ENCODE assay signal across 25 cellular contexts in the genomic region with DNA sequence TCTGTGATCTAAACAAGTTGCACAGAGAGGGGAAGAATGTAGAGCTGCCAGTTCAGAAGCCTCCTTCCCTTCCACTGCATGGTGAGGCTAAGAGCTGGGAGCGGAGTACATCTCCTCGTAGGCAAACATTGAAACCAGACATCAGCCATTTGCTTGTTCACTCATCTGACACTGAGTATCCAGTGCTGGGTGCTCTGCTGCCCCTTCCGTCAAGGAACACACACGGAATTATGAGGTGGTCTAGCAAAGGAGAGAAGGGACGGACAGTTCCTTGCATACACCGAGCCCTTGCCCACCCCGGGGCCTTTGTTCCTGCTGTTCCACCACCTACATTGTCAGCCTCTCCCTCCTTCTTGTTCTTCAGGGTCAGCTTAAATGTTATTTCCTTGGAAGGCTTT. TPM values are rescaled to one million over a fixed set of nuclear protein-coding genes. Genes with fewer than 3 reads are reported as not detected.
DNase-seq lines count a peak whose midpoint lies in the region; TF ChIP-seq lines count a peak whose summit lies in the region.
"Had no signal": no experiment of that assay in that cellular context is flagged by ENCODE, and none has a peak within 500 bp of the region (broad histone marks: within the 10 kb centered on the region; RNA-seq: fewer than 3 reads in every experiment).

No MANE protein-coding gene starts in this region.

- no peak overlapping the region for H4K91ac ChIP-seq in neuronal stem cell (ENCODE audit: low read depth, low read length, poor library complexity)

- dilution Hi-C loops in mammary epithelial cell (cut with HindIII; ENCODE audit: low sequenced_read_pairs): loop anchor here (25.0 kb wide), 1 partner anchor 704 kb away; no protein-coding TSS in a partner anchor

- H2BK15ac ChIP-seq in neuronal stem cell (ENCODE audit: low read length): no peak overlapping the region

- H2BK120ac ChIP-seq in neuronal stem cell (ENCODE audit: low read depth, low read length): no peak overlapping the region

- H3K4me3 Mint-ChIP-seq in MCF 10A (ENCODE audit: unreplicated experiment): no peak overlapping the region
- H3K4me3 Mint-ChIP-seq: activated B cell treated with CpG ODN at 0.5 μM for 24 hours; activated CD4-positive, alpha-beta T cell treated with anti-CD3 and anti-CD28 coated beads, Interleukin-2, amount 10 ng/mL, durations not matched to agents 7 days and 5 days; activated naive CD4-positive, alpha-beta T cell treated with anti-CD3 and anti-CD28 coated beads, Interleukin-2, amount 50 U/mL, for 24 hours; CD14-positive monocyte; T-helper 1 cell treated with Interleukin-12 subunit alpha and Interleukin-12 subunit beta and Interleukin-4 antibody, amounts not matched to agents 30 μg/mL and 1 μg/mL, for 36 hours had no signal

- H3K9me3 ChIP-seq in mammary epithelial cell (replicated peaks; ENCODE audit: insufficient read depth, low read length): no peaks in the 10 kb centered on the region
- no peaks in the 10 kb centered on the region for H3K9me3 ChIP-seq in neuronal stem cell (replicated peaks in 1 of 2; ENCODE audit: control insufficient read depth in 2 of 2, insufficient read depth in 1 of 2, low read depth in 1 of 2, low read length in 2 of 2)
- H3K9me3 ChIP-seq in tibial artery: no peaks in the 10 kb centered on the region
- H3K9me3 ChIP-seq: Caco-2, lower lobe of right lung, mucosa of descending colon, SK-N-SH had no signal

- H3K4me1 ChIP-seq in mammary epithelial cell (ENCODE audit: insufficient read depth, low read length) (peaks cover 53% of the 10 kb centered on the region), neuronal stem cell (ENCODE audit: control insufficient read depth in 2 of 2, insufficient read depth in 1 of 2, low read depth in 1 of 2, low read length in 2 of 2) (peaks cover 1 to 2% of the 10 kb centered on the region in 2 donors), tibial artery (peaks cover 4 to 89% (median 50%) of the 10 kb centered on the region in 4 donors)

- peak overlapping the region; percentile 97 for H3K27ac Mint-ChIP-seq in MCF 10A (ENCODE audit: low read depth, unreplicated experiment)
- H3K27ac Mint-ChIP-seq: activated B cell treated with CpG ODN at 0.5 μM for 24 hours; activated CD4-positive, alpha-beta T cell treated with anti-CD3 and anti-CD28 coated beads, Interleukin-2, amount 10 ng/mL, durations not matched to agents 7 days and 5 days; activated naive CD4-positive, alpha-beta T cell treated with anti-CD3 and anti-CD28 coated beads, Interleukin-2, amount 50 U/mL, for 24 hours; T-helper 1 cell treated with Interleukin-12 subunit alpha and Interleukin-12 subunit beta and Interleukin-4 antibody, amounts not matched to agents 30 μg/mL and 1 μg/mL, for 36 hours had no signal

- no peaks in the 10 kb centered on the region for H3K36me3 ChIP-seq in mammary epithelial cell (ENCODE audit: insufficient read depth, low read length)
- no peaks in the 10 kb centered on the region for H3K36me3 ChIP-seq in neuronal stem cell (replicated peaks in 1 of 2; ENCODE audit: control insufficient read depth in 2 of 2, insufficient read depth in 2 of 2, low read length in 2 of 2)
- no peaks in the 10 kb centered on the region for H3K36me3 ChIP-seq in tibial artery
- H3K36me3 ChIP-seq: lower lobe of right lung had no signal

- H3K27ac ChIP-seq in mammary epithelial cell (ENCODE audit: insufficient read depth, low read depth, low read length): no peak overlapping the region
- peak overlapping the region; percentile 63 for H3K27ac ChIP-seq in cingulate gyrus (ENCODE audit: low read depth, low read length)
- H3K27ac ChIP-seq in neuronal stem cell (replicated peaks; ENCODE audit: low read length): no peak overlapping the region
- peak overlapping the region; percentile 94 to 97 for H3K27ac ChIP-seq in tibial artery
- H3K27ac ChIP-seq: epithelial cell of prostate, lower lobe of right lung had no signal

- no peak overlapping the region for H2AFZ ChIP-seq in mammary epithelial cell (ENCODE audit: low read depth, low read length)
- H2AFZ ChIP-seq in neuronal stem cell (ENCODE audit: low read length): no peak overlapping the region

- POLR2A ChIA-PET in MCF 10A (lab: Yijun Ruan, JAX): interaction anchor here (0.7 to 5.0 kb wide), 14 partner anchors 9 to 1043 kb away, joined by 3 to 44 read pairs (median 3); a partner anchor contains a TSS

- no peaks in the 10 kb centered on the region for H3K79me2 ChIP-seq in mammary epithelial cell (ENCODE audit: insufficient read depth, low read length)

- no peaks in the 10 kb centered on the region for H3K27me3 Mint-ChIP-seq in MCF 10A (ENCODE audit: insufficient read depth, unreplicated experiment)
- H3K27me3 Mint-ChIP-seq: activated naive CD4-positive, alpha-beta T cell treated with anti-CD3 and anti-CD28 coated beads, Interleukin-2, amount 50 U/mL, for 24 hours had no signal

- H3K4ac ChIP-seq in neuronal stem cell (ENCODE audit: low read length): no peak overlapping the region

- WGBS in mammary epithelial cell (ENCODE audit: low coverage, missing lambda C conversion rate): 93% methylated on average over 7 of the region's 7 CpGs
- no CpG with 5 or more reads among the region's 7 CpGs for WGBS in neuronal stem cell (ENCODE audit: extremely low coverage in 2 of 2, insufficient read length in 2 of 2, insufficient replicate concordance in 1 of 2), 2 donors

- in situ Hi-C loops in mammary epithelial cell (cut with MboI; ENCODE audit: low sequenced_read_pairs in 2 of 2): loop anchor here in 1 of 2 donors (10.0 kb wide), 1 partner anchor 697 kb away; no protein-coding TSS in a partner anchor

- H3K9ac ChIP-seq in mammary epithelial cell (ENCODE audit: insufficient read depth, low read length) (no peak overlapping the region), neuronal stem cell (ENCODE audit: low read depth, low read length, poor library complexity) (no peak overlapping the region)
- H3K9ac ChIP-seq: SK-N-SH had no signal

- H4K20me1 ChIP-seq in mammary epithelial cell (ENCODE audit: insufficient read depth, low read length): no peaks in the 10 kb centered on the region

- H4K8ac ChIP-seq in neuronal stem cell (ENCODE audit: low read depth, low read length): no peak overlapping the region

- intact Hi-C loops in MCF 10A (cut with micrococcal nuclease) (loop anchor here (5.0 to 10.0 kb wide), 3 partner anchors 184 to 1047 kb away; a partner anchor contains a TSS), mammary epithelial cell (cut with micrococcal nuclease) (loop anchor here (5.0 to 10.0 kb wide), 3 partner anchors 444 to 1047 kb away; a partner anchor contains a TSS), tibial artery (cut with DNase I; ENCODE audit: low total_unique reads) (loop anchor here (5.0 kb wide), 1 partner anchor 924 kb away; no protein-coding TSS in a partner anchor)

- H2AK5ac ChIP-seq in neuronal stem cell (ENCODE audit: low read depth, low read length): peak overlapping the region; percentile 17

- TF ChIP-seq CTCF in MCF 10A (IDR thresholded peaks at IDR 0.05; ENCODE audit: unreplicated experiment) (no peak), mammary epithelial cell (conservative IDR thresholded peaks at IDR 0.05 in 1 of 2, IDR thresholded peaks at IDR 0.05 in 1 of 2; ENCODE audit: extremely low read depth in 1 of 2, insufficient read depth in 1 of 2, low read depth in 1 of 2, low read length in 2 of 2) (no peak), tibial artery (IDR thresholded peaks at IDR 0.05) (no peak)

- no TSS peak for BruUV-seq in MCF 10A (replicated peaks; lab: Mats Ljungman, UMichigan)
- BruUV-seq in mammary epithelial cell (replicated peaks; lab: Mats Ljungman, UMichigan): no TSS peak

- H3K18ac ChIP-seq in neuronal stem cell (ENCODE audit: low read length): no peak overlapping the region

- H3K4me3 ChIP-seq in mammary epithelial cell (replicated peaks in 1 of 3; ENCODE audit: insufficient read depth in 1 of 3, low read depth in 2 of 3, low read length in 3 of 3) (no peak overlapping the region), neuronal stem cell (ENCODE audit: low read length in 2 of 2) (no peak overlapping the region), tibial artery (no peak overlapping the region)
- H3K4me3 ChIP-seq: lower lobe of right lung, mucosa of descending colon had no signal

- no peak for DNase-seq in MCF 10A (ENCODE audit: unreplicated experiment)
- DNase-seq in mammary epithelial cell: no peak
- DNase-seq in neuronal stem cell (ENCODE audit: low spot score): no peak
- DNase-seq in tibial artery: no peak
- no peak for DNase-seq in NK-92 treated with Interleukin-12 subunit alpha and Interleukin-12 subunit beta, amount 100 ng/mL, for 24 hours (lab: John Stamatoyannopoulos, UW)
- no peak for DNase-seq in Kasumi-1 (lab: John Stamatoyannopoulos, UW)
- DNase-seq in NCI-H1417 (lab: John Stamatoyannopoulos, UW): no peak
- DNase-seq: activated B cell treated with CpG ODN at 0.5 μM for 24 hours; activated CD4-positive, alpha-beta T cell treated with anti-CD3 and anti-CD28 coated beads, Interleukin-2, amount 10 ng/mL, durations not matched to agents 7 days and 5 days; amygdala; Caco-2; cortex of kidney; effector memory CD4-positive, alpha-beta T cell; lower lobe of right lung; mucosa of descending colon; NCI-H1105 treated with DMSO at 0.1 percent for 48 hours; NCI-H1930; NCI-H526; SK-N-SH; stimulated activated CD4-positive, alpha-beta T cell treated with anti-CD3 and anti-CD28 coated beads, Interleukin-4, amount 100 ng/mL, for 1 hour had no signal

- H2BK5ac ChIP-seq in neuronal stem cell (ENCODE audit: low read length): no peak overlapping the region

- H3K4me2 ChIP-seq in mammary epithelial cell (ENCODE audit: insufficient read depth, low read depth, low read length): no peak overlapping the region
- no peak overlapping the region for H3K4me2 ChIP-seq in neuronal stem cell (ENCODE audit: insufficient read depth, low read length, poor library complexity, severe bottlenecking)
- H3K4me2 ChIP-seq: SK-N-SH had no signal

- H3K4me1 Mint-ChIP-seq in MCF 10A (ENCODE audit: insufficient read depth, unreplicated experiment): peaks cover 57% of the 10 kb centered on the region

- H3K9me3 Mint-ChIP-seq in MCF 10A (ENCODE audit: unreplicated experiment): no peaks in the 10 kb centered on the region
- H3K9me3 Mint-ChIP-seq: activated B cell treated with CpG ODN at 0.5 μM for 24 hours; activated CD4-positive, alpha-beta T cell treated with anti-CD3 and anti-CD28 coated beads, Interleukin-2, amount 10 ng/mL, durations not matched to agents 7 days and 5 days; activated naive CD4-positive, alpha-beta T cell treated with anti-CD3 and anti-CD28 coated beads, Interleukin-2, amount 50 U/mL, for 24 hours; T-helper 1 cell treated with Interleukin-12 subunit alpha and Interleukin-12 subunit beta and Interleukin-4 antibody, amounts not matched to agents 30 μg/mL and 1 μg/mL, for 36 hours had no signal

- H2BK12ac ChIP-seq in neuronal stem cell (ENCODE audit: low read length): no peak overlapping the region

- CTCF ChIA-PET in MCF 10A (lab: Yijun Ruan, JAX) (interaction anchor here (0.8 to 2.6 kb wide), 3 partner anchors 8 to 47 kb away, joined by 3 to 10 read pairs (median 3); no protein-coding TSS in a partner anchor), mammary epithelial cell (lab: Charles Lee; ENCODE audit: low non-redundant PET) (no interaction called here)

- no peaks in the 10 kb centered on the region for H3K36me3 Mint-ChIP-seq in MCF 10A (ENCODE audit: insufficient read depth, unreplicated experiment)
- H3K36me3 Mint-ChIP-seq: activated naive CD4-positive, alpha-beta T cell treated with anti-CD3 and anti-CD28 coated beads, Interleukin-2, amount 50 U/mL, for 24 hours; CD14-positive monocyte had no signal

- H3K23ac ChIP-seq in neuronal stem cell (ENCODE audit: low read depth, low read length, poor library complexity): no peak overlapping the region

- no peak overlapping the region for H3K14ac ChIP-seq in neuronal stem cell (ENCODE audit: low read length)

- no peaks in the 10 kb centered on the region for H3K27me3 ChIP-seq in mammary epithelial cell (ENCODE audit: insufficient read depth, low read length)
- peaks cover 0 to 34% (median 0%) of the 10 kb centered on the region in 3 experiments for H3K27me3 ChIP-seq in neuronal stem cell (ENCODE audit: control insufficient read depth in 3 of 3, insufficient read depth in 3 of 3, low read depth in 1 of 3, low read length in 3 of 3)
- H3K27me3 ChIP-seq in tibial artery: no peaks in the 10 kb centered on the region

- no peaks in the 10 kb centered on the region for H3K79me1 ChIP-seq in neuronal stem cell (ENCODE audit: low read depth, low read length)

RNA-seq across cellular contexts. Expression of a gene that starts 44.6 kb away (rescaled TPM):
- 24.3 and 27.2 TPM in 2 replicates for total RNA-seq in MCF 10A (2022)
- 10 to 100 TPM; 23.8 to 26.1 TPM for total RNA-seq in mammary epithelial cell
- polyA plus RNA-seq in mammary epithelial cell: 10.9 TPM
- polyA minus RNA-seq in mammary epithelial cell: 5.4 TPM
- 19.7 TPM for polyA plus RNA-seq in neuronal stem cell (2013, experiment 1 of 2)
- polyA plus RNA-seq in neuronal stem cell (2013, experiment 2 of 2): 19.8 TPM

RNA-seq across cellular contexts. Expression of a gene that starts 44.8 kb away (rescaled TPM):
- total RNA-seq in MCF 10A (2022) (36.4 and 40.8 TPM in 2 replicates), mammary epithelial cell (10 to 100 TPM; 31.2 to 46.2 TPM)
- 28.8 TPM for polyA plus RNA-seq in mammary epithelial cell
- polyA minus RNA-seq in mammary epithelial cell: 13.9 TPM
- 22.5 TPM for polyA plus RNA-seq in neuronal stem cell (2013, experiment 1 of 2)
- 22.3 TPM for polyA plus RNA-seq in neuronal stem cell (2013, experiment 2 of 2)

Comparison
In these comparisons a context has a peak if more than half of its experiments do, and no peak if none do; other contexts are left out.
1. H3K27ac ChIP-seq: peak in cingulate gyrus (single experiment) and tibial artery (2 of 2); none in mammary epithelial cell (single experiment) and neuronal stem cell (single experiment).